ENCODE assay signal across 26 cellular contexts in the genomic region with DNA sequence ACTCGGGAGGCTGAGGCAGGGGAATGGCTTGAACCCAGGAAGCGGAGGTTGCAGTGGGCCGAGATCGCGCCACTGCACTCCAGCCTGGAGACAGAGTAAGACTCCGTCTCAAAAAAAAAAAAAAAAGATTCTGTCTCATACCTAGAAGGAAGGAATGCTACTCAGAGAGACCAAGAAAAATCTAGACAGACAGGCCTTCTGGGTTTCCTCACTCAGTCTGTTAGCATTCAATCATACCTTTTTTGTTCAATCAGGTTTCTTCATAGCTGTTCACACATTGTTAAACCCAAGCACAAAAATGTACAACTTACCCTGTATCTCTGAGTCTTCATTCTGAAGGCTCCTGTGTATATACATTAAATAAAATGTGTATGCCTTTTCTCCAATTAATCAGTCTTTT.
"Had no signal": no experiment of that assay in that cellular context is flagged by ENCODE, and none has a peak within 500 bp of the region (broad histone marks: within the 10 kb centered on the region; RNA-seq: fewer than 3 reads in every experiment).

No MANE protein-coding gene starts in this region.

- DNase-seq: stimulated activated CD4-positive, alpha-beta T cell treated with anti-CD3 and anti-CD28 coated beads, Interleukin-2, amount 100 ng/mL, for 24 hours; stimulated activated CD4-positive, alpha-beta T cell treated with anti-CD3 and anti-CD28 coated beads, Interleukin-2, amount 100 ng/mL, for 48 hours; stimulated activated CD4-positive, alpha-beta T cell treated with anti-CD3 and anti-CD28 coated beads, Interleukin-4, amount 100 ng/mL, for 1 hour; stimulated activated CD4-positive, alpha-beta T cell treated with anti-CD3 and anti-CD28 coated beads, Interleukin-4, amount 100 ng/mL, for 24 hours; stimulated activated CD4-positive, alpha-beta T cell treated with anti-CD3 and anti-CD28 coated beads, Interleukin-4, amount 100 ng/mL, for 4 hours; stimulated activated CD8-positive, alpha-beta memory T cell treated with anti-CD3 and anti-CD28 coated beads, Interleukin-4, amount 100 ng/mL, for 48 hours; stimulated activated naive B cell treated with anti-CD40 and anti-IgM and Interleukin-4, amounts not matched to agents 10 μg/mL and 1 μg/mL and 100 μg/mL, for 72 hours; stimulated activated naive CD4-positive, alpha-beta T cell; stimulated activated naive CD4-positive, alpha-beta T cell treated with Interleukin-2 at 50 U/mL for 16 hours; stimulated activated naive CD8-positive, alpha-beta T cell treated with anti-CD3 and anti-CD28 coated beads, Interleukin-15, amount 100 ng/mL, for 72 hours; stimulated activated naive CD8-positive, alpha-beta T cell treated with anti-CD3 and anti-CD28 coated beads, Interleukin-15, Interleukin-2, amounts not matched to agents 100 U/mL and 50 U/mL, for 24 hours; stomach; testis; thyroid gland; tibial artery; transverse colon; upper lobe of left lung; upper lobe of right lung; uterus had no signal

- H3K4me3 Mint-ChIP-seq: stimulated activated effector memory CD8-positive, alpha-beta T cell treated with anti-CD3 and anti-CD28 coated beads, Interleukin-12 subunit alpha, Interleukin-12 subunit beta, amount 100 ng/mL, for 72 hours; stimulated activated memory B cell treated with anti-CD40 and anti-IgM and Interleukin-4, amounts not matched to agents 10 μg/mL and 1 μg/mL and 100 μg/mL, for 72 hours; stimulated activated naive B cell treated with anti-CD40 and anti-IgM and Interleukin-4, amounts not matched to agents 10 μg/mL and 1 μg/mL and 100 μg/mL, for 72 hours; stimulated activated naive CD8-positive, alpha-beta T cell treated with anti-CD3 and anti-CD28 coated beads, Interleukin-15, amount 100 ng/mL, for 72 hours; stimulated activated naive CD8-positive, alpha-beta T cell treated with anti-CD3 and anti-CD28 coated beads, Interleukin-15, Interleukin-2, amounts not matched to agents 100 ng/mL and 50 ng/mL, for 24 hours had no signal

- H3K27ac Mint-ChIP-seq: stimulated activated effector memory CD8-positive, alpha-beta T cell treated with anti-CD3 and anti-CD28 coated beads, Interleukin-12 subunit alpha, Interleukin-12 subunit beta, amount 100 ng/mL, for 72 hours; stimulated activated memory B cell treated with anti-CD40 and anti-IgM and Interleukin-4, amounts not matched to agents 10 μg/mL and 1 μg/mL and 100 μg/mL, for 72 hours; stimulated activated naive B cell treated with anti-CD40 and anti-IgM and Interleukin-4, amounts not matched to agents 10 μg/mL and 1 μg/mL and 100 μg/mL, for 72 hours; stimulated activated naive CD8-positive, alpha-beta T cell treated with anti-CD3 and anti-CD28 coated beads, Interleukin-15, amount 100 ng/mL, for 72 hours; stimulated activated naive CD8-positive, alpha-beta T cell treated with anti-CD3 and anti-CD28 coated beads, Interleukin-15, Interleukin-2, amounts not matched to agents 100 ng/mL and 50 ng/mL, for 24 hours had no signal

- H3K27ac ChIP-seq: stomach, suprapubic skin, testis, thoracic aorta, thyroid gland, tibial artery, tibial nerve, transverse colon, upper lobe of left lung, upper lobe of right lung, uterus, vagina had no signal

- H3K4me3 ChIP-seq: stomach, suprapubic skin, testis, thoracic aorta, thyroid gland, tibial artery, tibial nerve, transverse colon, upper lobe of left lung, upper lobe of right lung, uterus, vagina had no signal

- ATAC-seq: stimulated activated effector memory CD8-positive, alpha-beta T cell treated with anti-CD3 and anti-CD28 coated beads, Interleukin-12 subunit alpha, Interleukin-12 subunit beta, amount 100 ng/mL, for 72 hours; stimulated activated memory B cell treated with anti-CD40 and anti-IgM and Interleukin-4, amounts not matched to agents 10 μg/mL and 1 μg/mL and 100 μg/mL, for 72 hours; stimulated activated naive B cell treated with anti-CD40 and anti-IgM and Interleukin-4, amounts not matched to agents 10 μg/mL and 1 μg/mL and 100 μg/mL, for 72 hours; stimulated activated naive CD8-positive, alpha-beta T cell treated with anti-CD3 and anti-CD28 coated beads, Interleukin-15, amount 100 ng/mL, for 72 hours; stimulated activated naive CD8-positive, alpha-beta T cell treated with anti-CD3 and anti-CD28 coated beads, Interleukin-15, Interleukin-2, amounts not matched to agents 100 U/mL and 50 U/mL, for 24 hours; upper lobe of right lung had no signal

- H3K36me3 ChIP-seq: stomach, suprapubic skin, thoracic aorta, thyroid gland, tibial artery, tibial nerve, transverse colon, upper lobe of left lung, upper lobe of right lung, uterus, vagina had no signal

- H3K4me1 ChIP-seq: upper lobe of right lung, uterus had no signal

- H3K27me3 ChIP-seq: stomach, suprapubic skin, testis, thyroid gland, tibial artery, tibial nerve, transverse colon, upper lobe of left lung, upper lobe of right lung, uterus, vagina had no signal

- H3K36me3 Mint-ChIP-seq: stimulated activated effector memory CD8-positive, alpha-beta T cell treated with anti-CD3 and anti-CD28 coated beads, Interleukin-12 subunit alpha, Interleukin-12 subunit beta, amount 100 ng/mL, for 72 hours; stimulated activated memory B cell treated with anti-CD40 and anti-IgM and Interleukin-4, amounts not matched to agents 10 μg/mL and 1 μg/mL and 100 μg/mL, for 72 hours; stimulated activated naive B cell treated with anti-CD40 and anti-IgM and Interleukin-4, amounts not matched to agents 10 μg/mL and 1 μg/mL and 100 μg/mL, for 72 hours had no signal

- H3K9me3 ChIP-seq: stomach, suprapubic skin, testis, thoracic aorta, thyroid gland, tibial artery, tibial nerve, transverse colon, upper lobe of left lung, upper lobe of right lung, uterus, vagina had no signal

- H3K9me3 Mint-ChIP-seq: stimulated activated effector memory CD8-positive, alpha-beta T cell treated with anti-CD3 and anti-CD28 coated beads, Interleukin-12 subunit alpha, Interleukin-12 subunit beta, amount 100 ng/mL, for 72 hours; stimulated activated memory B cell treated with anti-CD40 and anti-IgM and Interleukin-4, amounts not matched to agents 10 μg/mL and 1 μg/mL and 100 μg/mL, for 72 hours; stimulated activated naive B cell treated with anti-CD40 and anti-IgM and Interleukin-4, amounts not matched to agents 10 μg/mL and 1 μg/mL and 100 μg/mL, for 72 hours; stimulated activated naive CD8-positive, alpha-beta T cell treated with anti-CD3 and anti-CD28 coated beads, Interleukin-15, amount 100 ng/mL, for 72 hours; stimulated activated naive CD8-positive, alpha-beta T cell treated with anti-CD3 and anti-CD28 coated beads, Interleukin-15, Interleukin-2, amounts not matched to agents 100 ng/mL and 50 ng/mL, for 24 hours had no signal
